In the genomic region with DNA sequence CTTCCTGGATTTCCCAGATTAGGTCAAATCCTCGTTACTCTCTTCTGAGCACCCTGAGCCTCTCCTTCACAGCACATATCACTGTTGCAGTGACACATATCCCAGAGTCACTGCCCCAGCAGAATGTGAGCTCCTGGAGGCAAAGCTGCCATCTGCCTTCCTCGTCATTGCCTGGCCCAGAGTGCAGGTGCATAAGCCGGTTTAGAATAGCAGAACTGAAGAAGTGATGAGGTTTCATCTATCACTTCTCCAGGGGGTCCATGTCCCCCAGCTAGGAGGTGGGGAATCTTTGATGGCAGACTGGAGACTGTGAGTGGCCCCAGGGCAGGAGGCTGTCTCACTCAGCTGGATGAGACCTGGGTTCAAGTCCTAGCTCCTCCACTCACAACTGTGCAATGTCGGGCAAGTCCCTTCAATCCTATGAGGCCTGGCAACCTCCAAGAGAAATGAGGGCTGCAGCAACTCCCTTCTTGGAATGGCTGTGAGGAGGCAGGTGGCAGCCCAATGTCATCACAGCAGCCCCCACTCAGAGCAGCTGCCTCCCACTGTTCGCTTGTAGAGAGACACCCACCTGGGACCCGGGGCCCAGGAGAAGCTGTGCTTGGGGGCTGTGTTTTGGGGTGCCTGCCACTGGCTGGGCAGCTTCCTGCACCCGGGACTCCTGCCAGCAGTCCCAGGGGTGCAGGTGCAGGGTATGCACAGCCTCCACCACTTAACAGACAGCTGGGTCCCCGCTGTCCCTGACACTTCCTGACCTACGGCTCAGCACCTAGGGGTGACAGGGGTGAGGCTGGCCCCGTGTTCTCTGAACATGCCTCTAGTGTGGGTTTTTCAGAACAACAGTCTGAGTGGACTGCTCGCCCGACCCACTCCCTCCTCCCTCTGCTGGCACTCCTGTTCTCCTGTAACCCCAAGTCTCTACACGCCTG, we compare ENCODE assay signal across 1 cellular context.
TF ChIP-seq lines count a peak whose summit lies in the region.

No MANE protein-coding gene starts in this region.

TF ChIP-seq in GM23338, 12 proteins besides CTCF, POLR2A, EP300 and RAD21:
- no peak for TF ChIP-seq ZNF462 (CRISPR knock-in tag; IDR thresholded peaks at IDR 0.05)
- no peak for TF ChIP-seq EZH2 (IDR thresholded peaks at IDR 0.05; ENCODE audit: low read depth, unreplicated experiment)
- TF ChIP-seq JUNB (IDR thresholded peaks at IDR 0.05; ENCODE audit: unreplicated experiment), result no peak
- TF ChIP-seq ZNF114 (CRISPR knock-in tag; IDR thresholded peaks at IDR 0.05), result no peak
- no peak for TF ChIP-seq POLR2AphosphoS5 (IDR thresholded peaks at IDR 0.05; ENCODE audit: low read depth)
- no peak for TF ChIP-seq ZNF331 (CRISPR knock-in tag; IDR thresholded peaks at IDR 0.05; ENCODE audit: low read depth)
- TF ChIP-seq, protein P1, sequence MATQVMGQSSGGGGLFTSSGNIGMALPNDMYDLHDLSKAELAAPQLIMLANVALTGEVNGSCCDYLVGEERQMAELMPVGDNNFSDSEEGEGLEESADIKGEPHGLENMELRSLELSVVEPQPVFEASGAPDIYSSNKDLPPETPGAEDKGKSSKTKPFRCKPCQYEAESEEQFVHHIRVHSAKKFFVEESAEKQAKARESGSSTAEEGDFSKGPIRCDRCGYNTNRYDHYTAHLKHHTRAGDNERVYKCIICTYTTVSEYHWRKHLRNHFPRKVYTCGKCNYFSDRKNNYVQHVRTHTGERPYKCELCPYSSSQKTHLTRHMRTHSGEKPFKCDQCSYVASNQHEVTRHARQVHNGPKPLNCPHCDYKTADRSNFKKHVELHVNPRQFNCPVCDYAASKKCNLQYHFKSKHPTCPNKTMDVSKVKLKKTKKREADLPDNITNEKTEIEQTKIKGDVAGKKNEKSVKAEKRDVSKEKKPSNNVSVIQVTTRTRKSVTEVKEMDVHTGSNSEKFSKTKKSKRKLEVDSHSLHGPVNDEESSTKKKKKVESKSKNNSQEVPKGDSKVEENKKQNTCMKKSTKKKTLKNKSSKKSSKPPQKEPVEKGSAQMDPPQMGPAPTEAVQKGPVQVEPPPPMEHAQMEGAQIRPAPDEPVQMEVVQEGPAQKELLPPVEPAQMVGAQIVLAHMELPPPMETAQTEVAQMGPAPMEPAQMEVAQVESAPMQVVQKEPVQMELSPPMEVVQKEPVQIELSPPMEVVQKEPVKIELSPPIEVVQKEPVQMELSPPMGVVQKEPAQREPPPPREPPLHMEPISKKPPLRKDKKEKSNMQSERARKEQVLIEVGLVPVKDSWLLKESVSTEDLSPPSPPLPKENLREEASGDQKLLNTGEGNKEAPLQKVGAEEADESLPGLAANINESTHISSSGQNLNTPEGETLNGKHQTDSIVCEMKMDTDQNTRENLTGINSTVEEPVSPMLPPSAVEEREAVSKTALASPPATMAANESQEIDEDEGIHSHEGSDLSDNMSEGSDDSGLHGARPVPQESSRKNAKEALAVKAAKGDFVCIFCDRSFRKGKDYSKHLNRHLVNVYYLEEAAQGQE (IDR thresholded peaks at IDR 0.05; ENCODE audit: unreplicated experiment), result no peak
- TF ChIP-seq STAT1 (IDR thresholded peaks at IDR 0.05; ENCODE audit: unreplicated experiment), result no peak
- no peak for TF ChIP-seq CREB1 (CRISPR knock-in tag; IDR thresholded peaks at IDR 0.05; ENCODE audit: low read depth)
- TF ChIP-seq NANOG (IDR thresholded peaks at IDR 0.05; ENCODE audit: borderline replicate concordance), result no peak
- TF ChIP-seq, protein P2, sequence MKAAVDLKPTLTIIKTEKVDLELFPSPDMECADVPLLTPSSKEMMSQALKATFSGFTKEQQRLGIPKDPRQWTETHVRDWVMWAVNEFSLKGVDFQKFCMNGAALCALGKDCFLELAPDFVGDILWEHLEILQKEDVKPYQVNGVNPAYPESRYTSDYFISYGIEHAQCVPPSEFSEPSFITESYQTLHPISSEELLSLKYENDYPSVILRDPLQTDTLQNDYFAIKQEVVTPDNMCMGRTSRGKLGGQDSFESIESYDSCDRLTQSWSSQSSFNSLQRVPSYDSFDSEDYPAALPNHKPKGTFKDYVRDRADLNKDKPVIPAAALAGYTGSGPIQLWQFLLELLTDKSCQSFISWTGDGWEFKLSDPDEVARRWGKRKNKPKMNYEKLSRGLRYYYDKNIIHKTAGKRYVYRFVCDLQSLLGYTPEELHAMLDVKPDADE (IDR thresholded peaks at IDR 0.05), result no peak
- no peak for TF ChIP-seq EZH2phosphoT487 (IDR thresholded peaks at IDR 0.05; ENCODE audit: unreplicated experiment)
